ENCODE assay signal across 8 cellular contexts in genomic region chr1:40392206-40392605, GRCh38. TPM values are rescaled to one million over a fixed set of nuclear protein-coding genes. Genes with fewer than 3 reads are reported as not detected.
DNase-seq lines count a peak whose midpoint lies in the region; FAIRE-seq and TF ChIP-seq lines count a peak whose summit lies in the region.

No MANE protein-coding gene starts in this region.

- no peaks in the 10 kb centered on the region for H3K36me3 ChIP-seq in Peyer's patch

- H3K4me3 ChIP-seq in Peyer's patch (peak overlapping the region in 2 of 4 donors; percentile 5 to 12), skeletal muscle cell (ENCODE audit: low read depth, low read length) (no peak overlapping the region)

- H3K9me3 Mint-ChIP-seq in mesothelial cell of epicardium = no peaks in the 10 kb centered on the region

- H3K4me3 Mint-ChIP-seq in mesothelial cell of epicardium = no peak overlapping the region

- peaks cover 5 to 87% (median 41%) of the 10 kb centered on the region in 4 donors for H3K4me1 ChIP-seq in Peyer's patch

- TF ChIP-seq POLR2A in GM12891 (IDR thresholded peaks at IDR 0.05; ENCODE audit: low read depth, low read length) (no peak; the same call in 1 of the 2 replicates), Peyer's patch (IDR thresholded peaks at IDR 0.05) (no peak), GM12892 (IDR thresholded peaks at IDR 0.05; ENCODE audit: low read depth, low read length) (no peak; the same call in 1 of the 2 replicates)

- FAIRE-seq in GM12891 (lab: Jason Lieb, UNC) = no peak
- no peak for FAIRE-seq in GM12892 (lab: Jason Lieb, UNC)

- TF ChIP-seq CTCF in Peyer's patch (IDR thresholded peaks at IDR 0.05) (no peak), mesothelial cell of epicardium (IDR thresholded peaks at IDR 0.05; ENCODE audit: unreplicated experiment) (no peak)

- H3K27me3 ChIP-seq in Peyer's patch = no peaks in the 10 kb centered on the region

- H3K36me3 Mint-ChIP-seq in mesothelial cell of epicardium = peaks cover 2% of the 10 kb centered on the region

- no peaks in the 10 kb centered on the region for H3K4me1 Mint-ChIP-seq in mesothelial cell of epicardium

- H3K27ac ChIP-seq in Peyer's patch = peak overlapping the region; percentile 87 to 100 (median 90)

- no peaks in the 10 kb centered on the region for H3K9me3 ChIP-seq in Peyer's patch

- no peak for DNase-seq in GM12891 (ENCODE audit: insufficient read length, low spot score)
- peak in 1 of 3 donors; percentile 75 for DNase-seq in Peyer's patch
- DNase-seq in fibroblast of gingiva (ENCODE audit: low read depth) = peak; percentile 93
- peak; percentile 74 for DNase-seq in skeletal muscle cell (ENCODE audit: low read depth)
- DNase-seq in NCI-H526 (lab: John Stamatoyannopoulos, UW) = no peak
- DNase-seq in GM12892 (ENCODE audit: insufficient read length) = no peak
- DNase-seq in mesothelial cell of epicardium (ENCODE audit: low spot score in 2 of 2, unreplicated experiment in 2 of 2) = no peak
- no peak for DNase-seq in HuH-7 (ENCODE audit: low spot score)

- no peak overlapping the region for H3K27ac Mint-ChIP-seq in mesothelial cell of epicardium

- no peaks in the 10 kb centered on the region for H3K27me3 Mint-ChIP-seq in mesothelial cell of epicardium (ENCODE audit: low read depth)

TF ChIP-seq in GM12891, 5 proteins besides CTCF, POLR2A, EP300 and RAD21:
- TF ChIP-seq POLR2AphosphoS5 (IDR thresholded peaks at IDR 0.05; ENCODE audit: low read depth, low read length) (peak; percentile 64; the same call in 1 of the 2 replicates), PAX5 (IDR thresholded peaks at IDR 0.05; ENCODE audit: insufficient read depth, low read length, severe bottlenecking) (no peak), SPI1 (IDR thresholded peaks at IDR 0.05; ENCODE audit: low read depth, low read length) (no peak), TAF1 (IDR thresholded peaks at IDR 0.05; ENCODE audit: low read depth, low read length) (no peak)

RNA-seq across cellular contexts. Expression of gene SMAP2, which starts 18.7 kb away (rescaled TPM):
- 122 TPM for polyA plus RNA-seq in GM12891 (2012; ENCODE audit: low read depth, missing spikeins)
- 100 to 1,000 TPM in 1 of 4 donors, 10 to 100 TPM in 3; 24.7 to 170 (median 33.7) TPM for total RNA-seq in Peyer's patch
- polyA plus RNA-seq in GM12892 (2012; ENCODE audit: missing spikeins) = 122 TPM
- total RNA-seq in mesothelial cell of epicardium = 10.9 to 12.4 TPM (median 12.0 TPM) in 3 replicates

RNA-seq across cellular contexts. Expression of gene ZFP69B, which starts 58.1 kb away (rescaled TPM):
- polyA plus RNA-seq in GM12891 (2012; ENCODE audit: low read depth, missing spikeins) = 1.4 TPM
- total RNA-seq in Peyer's patch = 1 to 10 TPM in 3 of 4 donors, under 1 TPM in 1; 0.88 to 5.8 (median 2.3) TPM
- polyA plus RNA-seq in GM12892 (2012; ENCODE audit: missing spikeins) = 2.8 TPM
- 8.3 to 9.0 TPM (median 8.6 TPM) in 3 replicates for total RNA-seq in mesothelial cell of epicardium

Comparison
In these comparisons a context has a peak if more than half of its experiments do, and no peak if none do; other contexts are left out.
1. DNase-seq: peak in fibroblast of gingiva (single experiment) and skeletal muscle cell (single experiment); none in GM12891 (single experiment), NCI-H526 (0 of 2), GM12892 (single experiment), mesothelial cell of epicardium (0 of 2) and HuH-7 (single experiment).